11 cellular contexts compared by ENCODE assay signal in the genomic region with DNA sequence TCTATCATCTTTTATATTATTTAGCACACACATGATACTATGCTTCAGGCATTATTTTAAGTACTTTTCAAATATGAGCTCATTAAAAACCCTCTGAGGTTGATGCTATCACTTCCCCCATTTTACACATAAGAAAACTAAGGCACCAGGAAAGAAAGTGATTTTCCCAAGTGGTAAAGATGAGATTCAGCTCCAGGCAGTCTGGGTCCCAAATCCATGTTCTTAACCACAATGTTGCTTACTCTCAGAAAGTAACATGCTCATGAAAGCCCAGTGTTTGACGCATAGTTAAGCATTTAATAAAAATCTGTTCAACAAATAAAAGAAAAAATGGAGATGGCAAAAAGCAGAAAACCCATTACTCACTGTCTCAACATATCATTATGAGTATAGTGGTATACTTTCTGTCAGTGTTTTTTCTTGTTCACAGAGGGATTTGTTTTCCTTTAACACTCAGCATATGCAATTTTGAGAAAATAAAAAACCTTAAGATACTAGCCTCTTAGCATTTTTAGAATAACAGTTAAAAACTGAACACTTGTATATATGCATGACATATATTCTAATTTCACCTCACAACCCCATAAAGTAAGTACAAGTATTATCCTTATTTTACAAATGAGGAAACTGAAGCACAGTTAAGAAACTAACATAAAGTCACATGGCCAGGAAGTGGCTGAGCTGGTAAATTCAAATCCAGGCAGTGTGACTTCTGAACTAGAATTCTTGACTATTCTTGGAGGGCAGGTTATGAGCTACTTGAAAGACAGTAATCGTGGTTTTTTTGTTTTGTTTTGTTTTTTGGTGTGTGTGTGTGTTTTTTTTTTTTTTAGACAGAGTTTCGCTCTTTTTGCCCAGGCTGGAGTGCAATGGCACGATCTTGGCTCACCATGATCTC. TPM values are rescaled to one million over a fixed set of nuclear protein-coding genes. Genes with fewer than 3 reads are reported as not detected.
DNase-seq lines count a peak whose midpoint lies in the region; ATAC-seq and TF ChIP-seq lines count a peak whose summit lies in the region.
"Had no signal": no experiment of that assay in that cellular context is flagged by ENCODE, and none has a peak within 500 bp of the region (broad histone marks: within the 10 kb centered on the region; RNA-seq: fewer than 3 reads in every experiment).

No MANE protein-coding gene starts in this region.

- peaks cover 8% of the 10 kb centered on the region; the same call in 1 of the 2 replicates for H3K9me3 Mint-ChIP-seq in HFFc6
- no peaks in the 10 kb centered on the region for H3K9me3 Mint-ChIP-seq in natural killer cell

- WGBS in gastroesophageal sphincter (ENCODE audit: low coverage in 1 of 2), 2 donors, result 75 to 81% methylated on average over 4 of the region's 4 CpGs
- no CpG with 5 or more reads among the region's 4 CpGs for WGBS in mesendoderm (ENCODE audit: extremely low coverage, insufficient coverage, low lambda C conversion rate)

- peaks cover 6% of the 10 kb centered on the region for H3K79me2 ChIP-seq in mesendoderm (ENCODE audit: control insufficient read depth, insufficient read depth, low read length)

- H3K56ac ChIP-seq in mesendoderm (ENCODE audit: low read length), result no peak overlapping the region

- no peak for TF ChIP-seq EP300 in gastroesophageal sphincter (IDR thresholded peaks at IDR 0.05)

- H4K8ac ChIP-seq in mesendoderm (ENCODE audit: low read depth, low read length), result no peak overlapping the region

- H3K9me3 ChIP-seq in gastroesophageal sphincter, result no peaks in the 10 kb centered on the region
- H3K9me3 ChIP-seq: SJSA1, upper lobe of left lung had no signal

- H2AK5ac ChIP-seq in mesendoderm (ENCODE audit: low read length), result no peak overlapping the region

- H3K18ac ChIP-seq in mesendoderm (ENCODE audit: low read length), result no peak overlapping the region

- H3K27ac ChIP-seq in gastroesophageal sphincter (no peak overlapping the region), mesendoderm (ENCODE audit: low read depth, low read length) (no peak overlapping the region)
- H3K27ac ChIP-seq: SJSA1 had no signal

- no peak for TF ChIP-seq POLR2A in gastroesophageal sphincter (IDR thresholded peaks at IDR 0.05)

- H3K27me3 ChIP-seq in gastroesophageal sphincter (no peaks in the 10 kb centered on the region), mesendoderm (ENCODE audit: insufficient read depth, low read length, poor library complexity) (no peaks in the 10 kb centered on the region)
- H3K27me3 ChIP-seq: SJSA1, upper lobe of left lung had no signal

- H3K4me1 Mint-ChIP-seq in HFFc6 (ENCODE audit: low read depth) (peaks cover 68% of the 10 kb centered on the region), natural killer cell (peaks cover 43% of the 10 kb centered on the region in 2 donors)

- no peak overlapping the region for H3K4ac ChIP-seq in mesendoderm (ENCODE audit: low read depth, low read length)

- no peak overlapping the region for H3K23ac ChIP-seq in mesendoderm (ENCODE audit: low read length)

- H3K4me3 Mint-ChIP-seq in HFFc6 (no peak overlapping the region), natural killer cell (peak overlapping the region; percentile 74)

- H3K4me1 ChIP-seq in gastroesophageal sphincter, result peaks cover 0 to 27% (median 0%) of the 10 kb centered on the region in 3 donors
- no peaks in the 10 kb centered on the region for H3K4me1 ChIP-seq in mesendoderm (ENCODE audit: control insufficient read depth, low read depth, low read length)

- peak overlapping the region; percentile 50 for H3K27ac Mint-ChIP-seq in HFFc6
- peak overlapping the region; percentile 67 to 86 for H3K27ac Mint-ChIP-seq in natural killer cell

- no peak overlapping the region for H4K5ac ChIP-seq in mesendoderm (ENCODE audit: low read length)

- H2BK120ac ChIP-seq in mesendoderm (ENCODE audit: low read depth, low read length), result no peak overlapping the region

- no peak overlapping the region for H3K4me2 ChIP-seq in mesendoderm (ENCODE audit: low read length)

- TF ChIP-seq CTCF in HFFc6 (IDR thresholded peaks at IDR 0.05) (no peak), natural killer cell (IDR thresholded peaks at IDR 0.05) (no peak), gastroesophageal sphincter (IDR thresholded peaks at IDR 0.05) (no peak)

- intact Hi-C loops in natural killer cell (cut with micrococcal nuclease), result no loop called here

- H3K36me3 ChIP-seq in gastroesophageal sphincter (no peaks in the 10 kb centered on the region), mesendoderm (ENCODE audit: control insufficient read depth, insufficient read depth, low read length) (no peaks in the 10 kb centered on the region)
- H3K36me3 ChIP-seq: upper lobe of left lung had no signal

- no peaks in the 10 kb centered on the region; the same call in 1 of the 2 replicates for H3K27me3 Mint-ChIP-seq in HFFc6 (ENCODE audit: insufficient read depth)
- no peaks in the 10 kb centered on the region for H3K27me3 Mint-ChIP-seq in natural killer cell (ENCODE audit: low read depth in 2 of 2)

- peak; percentile 62 for ATAC-seq in GM18517 (IDR thresholded peaks at IDR 0.05; ENCODE audit: unreplicated experiment)
- peak; percentile 86 to 97 (median 94) for ATAC-seq in natural killer cell
- no peak for ATAC-seq in gastroesophageal sphincter

- H3K36me3 Mint-ChIP-seq in HFFc6 (ENCODE audit: low read depth) (peaks cover 19% of the 10 kb centered on the region), natural killer cell (no peaks in the 10 kb centered on the region)

- H3K4me3 ChIP-seq in gastroesophageal sphincter, result no peak overlapping the region
- H3K4me3 ChIP-seq in mesendoderm (ENCODE audit: low read length), result no peak overlapping the region
- H3K4me3 ChIP-seq: SJSA1, upper lobe of left lung had no signal

- DNase-seq in HFFc6, result no peak
- peak; percentile 21 for DNase-seq in SKM-1 (lab: John Stamatoyannopoulos, UW; ENCODE audit: unreplicated experiment)
- no peak for DNase-seq in natural killer cell
- no peak for DNase-seq in cerebellar nuclear complex (lab: John Stamatoyannopoulos, UW)
- no peak for DNase-seq in NCI-H226
- no peak for DNase-seq in mesendoderm
- DNase-seq: effector CD8-positive, alpha-beta T cell had no signal

- H2BK5ac ChIP-seq in mesendoderm (ENCODE audit: low read length), result no peak overlapping the region

- no peak overlapping the region for H3K9ac ChIP-seq in mesendoderm (ENCODE audit: low read length)

- H2BK15ac ChIP-seq in mesendoderm (replicated peaks; ENCODE audit: low read depth), result no peak overlapping the region

- H3K79me1 ChIP-seq in mesendoderm (ENCODE audit: low read length), result peaks cover 2% of the 10 kb centered on the region

RNA-seq across cellular contexts. Expression of gene PEAK1, which starts 10.4 kb away (rescaled TPM):
- total RNA-seq in HFFc6 (2021; fragmentation: NEBNext Ultra II Directional; extraction: Animal tissue kit (Norgen Biotek cat#: 25700)), result 100 to 1,000 TPM in 2 of 6 experiments, 10 to 100 TPM in 4; 85.6 to 110 (median 95.8) TPM
- total RNA-seq in natural killer cell (10 to 100 TPM; 59.3 to 73.9 (median 69.1) TPM), gastroesophageal sphincter (100 to 1,000 TPM in 2 of 4 donors, 10 to 100 TPM in 2; 59.5 to 170 (median 91.6) TPM)
- polyA plus RNA-seq in mesendoderm (2013, experiment 1 of 2), result 5.9 TPM
- polyA plus RNA-seq in mesendoderm (2013, experiment 2 of 2), result 6.2 TPM

RNA-seq across cellular contexts. Expression of gene HMG20A, which starts 11.2 kb away (rescaled TPM):
- 10 to 100 TPM; 26.6 to 30.5 (median 28.3) TPM for total RNA-seq in HFFc6 (2021; fragmentation: NEBNext Ultra II Directional; extraction: Animal tissue kit (Norgen Biotek cat#: 25700))
- total RNA-seq in natural killer cell (10 to 100 TPM; 48.4 to 71.0 (median 53.9) TPM), gastroesophageal sphincter (10 to 100 TPM; 23.2 to 47.9 (median 33.2) TPM)
- polyA plus RNA-seq in mesendoderm (2013, experiment 1 of 2), result 33.6 TPM
- 33.6 TPM for polyA plus RNA-seq in mesendoderm (2013, experiment 2 of 2)
